In the genomic region with DNA sequence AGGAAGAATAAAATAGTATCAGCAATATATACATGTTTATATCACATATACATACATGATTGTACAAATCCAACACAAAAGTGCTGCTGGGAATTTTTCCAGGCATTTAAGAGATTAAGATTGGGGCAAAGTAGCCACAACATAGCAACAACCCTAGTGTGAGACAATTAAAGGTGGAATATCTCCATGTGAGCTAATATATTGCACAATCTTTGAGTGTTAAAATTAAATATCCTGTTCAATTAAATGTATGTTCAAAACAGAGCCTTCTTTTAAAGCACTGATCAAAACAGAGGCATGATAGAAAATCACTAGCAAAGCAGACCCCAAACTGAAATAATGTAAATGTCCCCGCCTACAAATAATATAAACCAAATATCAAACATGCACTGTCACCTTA, we compare ENCODE assay signal across 3 cellular contexts.
TF ChIP-seq lines count a peak whose summit lies in the region.

No MANE protein-coding gene starts in this region.

TF ChIP-seq in HepG2, 621 proteins besides CTCF, POLR2A, EP300 and RAD21:
- TF ChIP-seq ELF3 (CRISPR knock-in tag; IDR thresholded peaks at IDR 0.05) (no peak), CEBPB (IDR thresholded peaks at IDR 0.05; ENCODE audit: borderline replicate concordance, low read depth, low read length) (peak; percentile 38; the same call in 1 of the 2 replicates), MYNN (CRISPR knock-in tag; IDR thresholded peaks at IDR 0.05; ENCODE audit: low read depth) (no peak), YEATS2 (CRISPR knock-in tag; IDR thresholded peaks at IDR 0.05; ENCODE audit: borderline replicate concordance) (no peak)

TF ChIP-seq in IMR-90, 13 proteins besides CTCF, POLR2A, EP300 and RAD21:
- TF ChIP-seq SMC3 (IDR thresholded peaks at IDR 0.05; ENCODE audit: low read depth, low read length) (no peak), CEBPB (IDR thresholded peaks at IDR 0.05; ENCODE audit: low read depth, low read length) (peak; percentile 69)
TF ChIP-seq in IMR-90: peak in this region for 1.

TF ChIP-seq in K562, 482 proteins besides CTCF, POLR2A, EP300 and RAD21:
- no peak for TF ChIP-seq STAT5A (IDR thresholded peaks at IDR 0.05; ENCODE audit: borderline replicate concordance, low read length)
- TF ChIP-seq CEBPB (tag; IDR thresholded peaks at IDR 0.05): peak; percentile 41
- no peak for TF ChIP-seq CEBPG (CRISPR knock-in tag; IDR thresholded peaks at IDR 0.05)
- peak; percentile 10 to 63; a peak in 2 of 4 replicates for TF ChIP-seq CEBPG (tag; conservative IDR thresholded peaks at IDR 0.05 in 1 of 2, IDR thresholded peaks at IDR 0.05 in 1 of 2)
